Comparison of ENCODE assay signal across 1 cellular context in the genomic region with DNA sequence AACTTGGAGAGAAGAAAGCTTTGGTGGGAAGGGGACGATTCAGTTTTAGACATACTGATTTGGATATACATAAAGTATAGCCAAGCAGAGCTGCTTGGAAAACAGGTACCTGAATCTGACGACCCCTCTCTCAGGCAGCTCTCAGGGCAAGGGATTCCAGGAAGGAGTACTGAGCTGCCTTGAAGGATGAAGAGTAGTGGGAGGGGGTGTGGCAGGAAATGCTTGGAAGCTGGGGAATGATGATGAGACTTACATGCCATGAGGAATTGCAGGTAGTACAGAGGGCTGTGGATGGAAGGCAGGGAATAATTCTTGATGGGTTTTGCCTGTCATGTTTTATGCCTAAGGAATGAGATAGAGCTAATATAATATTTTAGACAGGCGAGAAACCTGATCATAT.
TF ChIP-seq lines count a peak whose summit lies in the region.

No MANE protein-coding gene starts in this region.

TF ChIP-seq in WTC11, 78 proteins besides CTCF, POLR2A, EP300 and RAD21 (continued from another document):
- TF ChIP-seq IRF1 (CRISPR knock-in tag; IDR thresholded peaks at IDR 0.05) (no peak), TCF7 (CRISPR knock-in tag; IDR thresholded peaks at IDR 0.05; ENCODE audit: low read depth) (no peak), RELA (CRISPR knock-in tag; IDR thresholded peaks at IDR 0.05; ENCODE audit: borderline replicate concordance) (no peak)
- TF ChIP-seq, protein P1, sequence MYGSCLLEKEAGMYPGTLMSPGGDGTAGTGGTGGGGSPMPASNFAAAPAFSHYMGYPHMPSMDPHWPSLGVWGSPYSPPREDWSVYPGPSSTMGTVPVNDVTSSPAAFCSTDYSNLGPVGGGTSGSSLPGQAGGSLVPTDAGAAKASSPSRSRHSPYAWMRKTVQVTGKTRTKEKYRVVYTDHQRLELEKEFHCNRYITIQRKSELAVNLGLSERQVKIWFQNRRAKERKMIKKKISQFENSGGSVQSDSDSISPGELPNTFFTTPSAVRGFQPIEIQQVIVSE (CRISPR knock-in tag; IDR thresholded peaks at IDR 0.05; ENCODE audit: borderline replicate concordance), result no peak
- TF ChIP-seq, protein P2, sequence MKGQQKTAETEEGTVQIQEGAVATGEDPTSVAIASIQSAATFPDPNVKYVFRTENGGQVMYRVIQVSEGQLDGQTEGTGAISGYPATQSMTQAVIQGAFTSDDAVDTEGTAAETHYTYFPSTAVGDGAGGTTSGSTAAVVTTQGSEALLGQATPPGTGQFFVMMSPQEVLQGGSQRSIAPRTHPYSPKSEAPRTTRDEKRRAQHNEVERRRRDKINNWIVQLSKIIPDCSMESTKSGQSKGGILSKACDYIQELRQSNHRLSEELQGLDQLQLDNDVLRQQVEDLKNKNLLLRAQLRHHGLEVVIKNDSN (CRISPR knock-in tag; IDR thresholded peaks at IDR 0.05), result no peak
